9 cellular contexts compared by ENCODE assay signal in the genomic region with DNA sequence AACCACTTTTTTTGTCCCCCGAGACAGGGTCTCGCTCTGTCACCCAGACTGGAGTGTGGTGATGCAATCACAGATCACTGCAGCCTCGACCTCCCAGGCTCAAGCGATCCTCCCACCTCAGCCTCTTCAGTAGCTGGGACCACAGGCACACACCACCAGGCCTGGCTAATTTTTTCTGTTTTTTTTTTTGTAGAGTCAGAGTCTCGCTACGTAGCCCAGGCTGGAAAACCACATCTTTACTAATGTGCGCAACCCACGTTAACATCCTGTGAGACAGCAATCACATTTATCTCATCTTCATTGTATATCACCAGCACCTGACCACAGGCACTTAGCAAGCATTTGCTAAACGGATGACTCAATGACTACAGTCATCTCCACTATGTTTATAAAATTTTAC.
A peak's percentile ranks its signal among the peaks of the same experiment; 100 is the strongest.
DNase-seq lines count a peak whose midpoint lies in the region; ATAC-seq and TF ChIP-seq lines count a peak whose summit lies in the region.
"Had no signal": no experiment of that assay in that cellular context is flagged by ENCODE, and none has a peak within 500 bp of the region (broad histone marks: within the 10 kb centered on the region; RNA-seq: fewer than 3 reads in every experiment).

No MANE protein-coding gene starts in this region.

- H3K4me1 Mint-ChIP-seq in CD4-positive, alpha-beta memory T cell = peaks cover 10 to 19% (median 14%) of the 10 kb centered on the region in 4 donors
- H3K4me1 Mint-ChIP-seq in activated naive CD4-positive, alpha-beta T cell treated with anti-CD3 and anti-CD28 coated beads for 36 hours (ENCODE audit: low read depth) = peaks cover 13% of the 10 kb centered on the region
- H3K4me1 Mint-ChIP-seq in type B pancreatic cell (ENCODE audit: unreplicated experiment) = peaks cover 5% of the 10 kb centered on the region

- no peaks in the 10 kb centered on the region for H3K36me3 ChIP-seq in CD4-positive, alpha-beta memory T cell (ENCODE audit: insufficient read depth, low read length)

- H3K4me3 ChIP-seq in CD4-positive, alpha-beta memory T cell (ENCODE audit: low read length in 2 of 2) = no peak overlapping the region
- H3K4me3 ChIP-seq in skeletal muscle cell (ENCODE audit: low read depth, low read length) = no peak overlapping the region
- H3K4me3 ChIP-seq: hepatocyte had no signal

- no peak overlapping the region for H3K27ac ChIP-seq in CD4-positive, alpha-beta memory T cell (ENCODE audit: low read depth, low read length)
- H3K27ac ChIP-seq: hepatocyte had no signal

- H3K9me3 ChIP-seq in CD4-positive, alpha-beta memory T cell (ENCODE audit: control insufficient read depth in 1 of 2, low read length in 2 of 2) = no peaks in the 10 kb centered on the region

- ATAC-seq in GM18520 (IDR thresholded peaks at IDR 0.05; ENCODE audit: unreplicated experiment) (no peak), HG02642 (IDR thresholded peaks at IDR 0.05; ENCODE audit: poor library complexity, unreplicated experiment) (no peak)

- intact Hi-C loops in CD4-positive, alpha-beta memory T cell (cut with micrococcal nuclease) = loop anchor here (1.0 to 5.0 kb wide), 3 partner anchors 11 to 413 kb away; partner anchors contain the start of gene TRIM24
- intact Hi-C loops in activated naive CD4-positive, alpha-beta T cell treated with anti-CD3 and anti-CD28 coated beads for 36 hours (cut with micrococcal nuclease) = loop anchor here (1.0 to 5.0 kb wide), 4 partner anchors 11 to 248 kb away; no protein-coding TSS in a partner anchor

- POLR2A ChIA-PET in CD4-positive, alpha-beta memory T cell (lab: Charles Lee; ENCODE audit: partially characterized antibody) = interaction anchor here (1.3 kb wide), 1 partner anchor 11 kb away, joined by 5 read pairs; no protein-coding TSS in a partner anchor

- peaks cover 16% of the 10 kb centered on the region for H3K4me1 ChIP-seq in CD4-positive, alpha-beta memory T cell (ENCODE audit: insufficient read depth, low read length)

- H3K9me3 Mint-ChIP-seq in CD4-positive, alpha-beta memory T cell = no peaks in the 10 kb centered on the region
- H3K9me3 Mint-ChIP-seq in activated naive CD4-positive, alpha-beta T cell treated with anti-CD3 and anti-CD28 coated beads for 36 hours = no peaks in the 10 kb centered on the region
- H3K9me3 Mint-ChIP-seq in type B pancreatic cell = no peaks in the 10 kb centered on the region

- DNase-seq in CD4-positive, alpha-beta memory T cell = peak; percentile 76 to 85 (median 80)
- DNase-seq in T-helper 1 cell (peak in 4 of 5 donors; percentile 25 to 94 (median 31)), skeletal muscle cell (ENCODE audit: low read depth) (peak; percentile 26), type B pancreatic cell (ENCODE audit: extremely low spot score, unreplicated experiment) (no peak), hypothalamus (lab: John Stamatoyannopoulos, UW) (no peak)
- peak; percentile 81 for DNase-seq in activated naive CD4-positive, alpha-beta T cell treated with anti-CD3 and anti-CD28 coated beads for 36 hours

- TF ChIP-seq CTCF in type B pancreatic cell (conservative IDR thresholded peaks at IDR 0.05) = no peak

- CTCF ChIA-PET in CD4-positive, alpha-beta memory T cell (lab: Charles Lee; ENCODE audit: partially characterized antibody) = interaction anchor here (0.9 to 2.1 kb wide), 3 partner anchors 9 to 973 kb away, joined by 3 to 9 read pairs (median 4); no protein-coding TSS in a partner anchor
- CTCF ChIA-PET in activated naive CD4-positive, alpha-beta T cell treated with anti-CD3 and anti-CD28 coated beads for 36 hours (lab: Charles Lee) = interaction anchor here (1.3 to 3.2 kb wide), 2 partner anchors 11 to 137 kb away, joined by 3 to 15 read pairs; no protein-coding TSS in a partner anchor

- no peaks in the 10 kb centered on the region for H3K36me3 Mint-ChIP-seq in CD4-positive, alpha-beta memory T cell
- H3K36me3 Mint-ChIP-seq in activated naive CD4-positive, alpha-beta T cell treated with anti-CD3 and anti-CD28 coated beads for 36 hours (ENCODE audit: low read depth) = no peaks in the 10 kb centered on the region
- peaks cover 27% of the 10 kb centered on the region for H3K36me3 Mint-ChIP-seq in type B pancreatic cell

- peaks cover 0 to 2% of the 10 kb centered on the region in 2 donors for H3K27me3 Mint-ChIP-seq in CD4-positive, alpha-beta memory T cell
- no peaks in the 10 kb centered on the region for H3K27me3 Mint-ChIP-seq in activated naive CD4-positive, alpha-beta T cell treated with anti-CD3 and anti-CD28 coated beads for 36 hours (ENCODE audit: low read depth)
- H3K27me3 Mint-ChIP-seq in type B pancreatic cell = no peaks in the 10 kb centered on the region

- H3K4me3 Mint-ChIP-seq in CD4-positive, alpha-beta memory T cell = peak overlapping the region in 3 of 8 donors; percentile 6 to 67 (median 17)
- H3K4me3 Mint-ChIP-seq in activated naive CD4-positive, alpha-beta T cell treated with anti-CD3 and anti-CD28 coated beads for 36 hours = no peak overlapping the region
- H3K4me3 Mint-ChIP-seq in type B pancreatic cell = no peak overlapping the region

- no peaks in the 10 kb centered on the region for H3K27me3 ChIP-seq in CD4-positive, alpha-beta memory T cell (ENCODE audit: insufficient read depth, low read length)
- H3K27me3 ChIP-seq: hepatocyte had no signal

- H3K27ac Mint-ChIP-seq in CD4-positive, alpha-beta memory T cell = peak overlapping the region; percentile 62 to 93 (median 82)
- no peak overlapping the region for H3K27ac Mint-ChIP-seq in activated naive CD4-positive, alpha-beta T cell treated with anti-CD3 and anti-CD28 coated beads for 36 hours
- H3K27ac Mint-ChIP-seq in type B pancreatic cell = no peak overlapping the region

Comparison
In these comparisons a context has a peak if more than half of its experiments do, and no peak if none do; other contexts are left out.
1. DNase-seq: peak in CD4-positive, alpha-beta memory T cell (5 of 5), T-helper 1 cell (4 of 5), activated naive CD4-positive, alpha-beta T cell treated with anti-CD3 and anti-CD28 coated beads for 36 hours (single experiment) and skeletal muscle cell (single experiment); none in type B pancreatic cell (single experiment) and hypothalamus (0 of 51).
2. H3K27ac Mint-ChIP-seq: peak in CD4-positive, alpha-beta memory T cell (7 of 7); none in activated naive CD4-positive, alpha-beta T cell treated with anti-CD3 and anti-CD28 coated beads for 36 hours (single experiment) and type B pancreatic cell (single experiment).